In genomic region chr17:31537558-31537957, GRCh38 we compare ENCODE assay signal across 11 cellular contexts.
A peak's percentile ranks its signal among the peaks of the same experiment; 100 is the strongest.
DNase-seq lines count a peak whose midpoint lies in the region; ATAC-seq and TF ChIP-seq lines count a peak whose summit lies in the region.
"Had no signal": no experiment of that assay in that cellular context is flagged by ENCODE, and none has a peak within 500 bp of the region (broad histone marks: within the 10 kb centered on the region; RNA-seq: fewer than 3 reads in every experiment).

No MANE protein-coding gene starts in this region.

- no peak for TF ChIP-seq CTCF in fibroblast of the aortic adventitia (IDR thresholded peaks at IDR 0.05; ENCODE audit: insufficient read depth, low read length)
- no peak for TF ChIP-seq CTCF in transverse colon (IDR thresholded peaks at IDR 0.05)

- H3K4me1 Mint-ChIP-seq in activated T-cell treated with anti-CD3 and anti-CD28 coated beads, Interleukin-2, amount 50 U/mL, for 24 hours (ENCODE audit: low read depth) = peaks cover 22% of the 10 kb centered on the region
- H3K4me1 Mint-ChIP-seq in activated T-cell treated with anti-CD3 and anti-CD28 coated beads, Interleukin-2, amount 50 U/mL, for 72 hours (ENCODE audit: low read depth) = peaks cover 20% of the 10 kb centered on the region

- H3K9me3 ChIP-seq in transverse colon = no peaks in the 10 kb centered on the region

- TF ChIP-seq POLR2A in transverse colon (IDR thresholded peaks at IDR 0.05) = no peak

- H3K4me1 ChIP-seq in transverse colon = peaks cover 0 to 5% (median 0%) of the 10 kb centered on the region in 4 donors

- no peaks in the 10 kb centered on the region for H3K27me3 Mint-ChIP-seq in activated T-cell treated with anti-CD3 and anti-CD28 coated beads, Interleukin-2, amount 50 U/mL, for 24 hours
- H3K27me3 Mint-ChIP-seq in activated T-cell treated with anti-CD3 and anti-CD28 coated beads, Interleukin-2, amount 50 U/mL, for 72 hours (ENCODE audit: low read depth) = no peaks in the 10 kb centered on the region

- H3K9me3 Mint-ChIP-seq in activated T-cell treated with anti-CD3 and anti-CD28 coated beads, Interleukin-2, amount 50 U/mL, for 24 hours = no peaks in the 10 kb centered on the region
- no peaks in the 10 kb centered on the region for H3K9me3 Mint-ChIP-seq in activated T-cell treated with anti-CD3 and anti-CD28 coated beads, Interleukin-2, amount 50 U/mL, for 72 hours

- H3K27me3 ChIP-seq in transverse colon = no peaks in the 10 kb centered on the region

- peaks cover 11% of the 10 kb centered on the region for H3K36me3 Mint-ChIP-seq in activated T-cell treated with anti-CD3 and anti-CD28 coated beads, Interleukin-2, amount 50 U/mL, for 24 hours (ENCODE audit: low read depth)
- H3K36me3 Mint-ChIP-seq in activated T-cell treated with anti-CD3 and anti-CD28 coated beads, Interleukin-2, amount 50 U/mL, for 72 hours (ENCODE audit: insufficient read depth in 2 of 2) = peaks cover under 1 to 2% of the 10 kb centered on the region in 2 donors

- 60% methylated on average over 6 of the region's 9 CpGs; no CpG with 5 or more reads in 1 of the 2 donors for WGBS in transverse colon (ENCODE audit: low coverage in 1 of 2), 2 donors

- in situ Hi-C loops in transverse colon (cut with MboI; ENCODE audit: low pct_ligation_motif_present in 1 of 4, low pct_unique_long_range_greater_than_20kb in 1 of 4, low sequenced_read_pairs in 3 of 4) = loop anchor here in 1 of 4 donors (10.0 kb wide), 1 partner anchor 307 kb away; no protein-coding TSS in a partner anchor

- peak; percentile 26 for DNase-seq in activated T-cell treated with anti-CD3 and anti-CD28 coated beads, Interleukin-2, amount 50 U/mL, for 24 hours
- DNase-seq in activated T-cell treated with anti-CD3 and anti-CD28 coated beads, Interleukin-2, amount 50 U/mL, for 72 hours = no peak
- DNase-seq in NCI-H69 (lab: John Stamatoyannopoulos, UW) (peak; percentile 29), fibroblast of the aortic adventitia (ENCODE audit: low read depth) (peak; percentile 82), transverse colon (peak; percentile 62), DMS153 treated with DMSO at 0.1 percent for 48 hours (lab: John Stamatoyannopoulos, UW; ENCODE audit: unreplicated experiment) (no peak)
- DNase-seq: ACHN; activated T-cell treated with anti-CD3 and anti-CD28 coated beads, Interleukin-2, amount 50 U/mL, for 1 hour; stimulated activated naive CD4-positive, alpha-beta T cell had no signal

- H3K4me3 Mint-ChIP-seq in activated T-cell treated with anti-CD3 and anti-CD28 coated beads, Interleukin-2, amount 50 U/mL, for 24 hours = no peak overlapping the region
- H3K4me3 Mint-ChIP-seq in activated T-cell treated with anti-CD3 and anti-CD28 coated beads, Interleukin-2, amount 50 U/mL, for 72 hours = no peak overlapping the region

- H3K27ac ChIP-seq in transverse colon = peak overlapping the region in 2 of 4 donors; percentile 53 to 72

- no peak overlapping the region for H3K27ac Mint-ChIP-seq in activated T-cell treated with anti-CD3 and anti-CD28 coated beads, Interleukin-2, amount 50 U/mL, for 24 hours
- H3K27ac Mint-ChIP-seq in activated T-cell treated with anti-CD3 and anti-CD28 coated beads, Interleukin-2, amount 50 U/mL, for 72 hours = no peak overlapping the region

- no peak for TF ChIP-seq EP300 in transverse colon (IDR thresholded peaks at IDR 0.05; ENCODE audit: low read depth)

- H3K4me3 ChIP-seq in fibroblast of the aortic adventitia (ENCODE audit: low read depth, low read length) (no peak overlapping the region), transverse colon (no peak overlapping the region)

- H3K36me3 ChIP-seq in transverse colon = no peaks in the 10 kb centered on the region

- intact Hi-C loops in transverse colon (cut with DNase I; ENCODE audit: low total_unique reads) = no loop called here

- ATAC-seq in activated T-cell treated with anti-CD3 and anti-CD28 coated beads, Interleukin-2, amount 50 U/mL, for 72 hours (replicated peaks in 1 of 2) = no peak
- ATAC-seq in GM21529 (IDR thresholded peaks at IDR 0.05; ENCODE audit: unreplicated experiment) (no peak), HG02938 (IDR thresholded peaks at IDR 0.05; ENCODE audit: unreplicated experiment) (no peak)

Comparison
In these comparisons a context has a peak if more than half of its experiments do, and no peak if none do; other contexts are left out.
1. DNase-seq: peak in activated T-cell treated with anti-CD3 and anti-CD28 coated beads, Interleukin-2, amount 50 U/mL, for 24 hours (single experiment), NCI-H69 (single experiment), fibroblast of the aortic adventitia (single experiment) and transverse colon (single experiment); none in activated T-cell treated with anti-CD3 and anti-CD28 coated beads, Interleukin-2, amount 50 U/mL, for 72 hours (0 of 2) and DMS153 treated with DMSO at 0.1 percent for 48 hours (single experiment).